Comparison of ENCODE assay signal across 16 cellular contexts in the genomic region with DNA sequence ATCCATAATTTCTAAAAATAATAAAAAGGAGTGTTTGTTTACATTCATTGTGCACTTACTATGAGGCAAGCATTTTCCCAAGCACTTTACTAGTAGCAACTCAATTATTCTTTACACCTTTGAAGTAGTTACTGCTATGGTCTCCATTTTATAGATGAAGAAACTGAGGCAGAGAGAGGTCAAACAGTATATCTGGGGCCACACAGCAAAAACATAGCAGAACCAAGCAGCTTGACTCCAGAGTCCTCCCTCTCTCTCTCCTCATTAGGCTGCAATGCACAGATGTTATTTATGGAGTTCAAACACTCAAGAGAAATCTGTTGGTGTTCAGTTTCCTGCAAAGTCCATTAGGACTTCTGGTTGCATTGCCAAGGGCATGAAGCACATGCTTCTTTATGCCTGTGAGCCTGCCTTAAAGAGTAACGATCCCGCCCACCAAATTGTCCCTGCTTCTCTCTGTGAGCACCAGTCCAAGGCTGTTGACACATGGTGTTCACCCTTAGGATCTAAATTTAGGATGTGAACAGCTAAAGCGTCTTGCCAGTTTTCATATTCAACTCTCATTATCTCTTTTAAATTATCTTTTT. TPM values are rescaled to one million over a fixed set of nuclear protein-coding genes. Genes with fewer than 3 reads are reported as not detected.
DNase-seq lines count a peak whose midpoint lies in the region; ATAC-seq and TF ChIP-seq lines count a peak whose summit lies in the region.
"Had no signal": no experiment of that assay in that cellular context is flagged by ENCODE, and none has a peak within 500 bp of the region (broad histone marks: within the 10 kb centered on the region; RNA-seq: fewer than 3 reads in every experiment).

No MANE protein-coding gene starts in this region.

- DNase-seq in DMS153 treated with DMSO at 0.1 percent for 48 hours (lab: John Stamatoyannopoulos, UW; ENCODE audit: unreplicated experiment) (peak; percentile 61), NCI-H187 treated with DMSO at 0.1 percent for 48 hours (lab: John Stamatoyannopoulos, UW) (peak; percentile 75), NCI-H524 (lab: John Stamatoyannopoulos, UW) (peak; percentile 93 to 98), heart right ventricle (peak in 1 of 2 donors; percentile 68), HuH-7 (ENCODE audit: low spot score) (no peak), GDM1 (lab: John Stamatoyannopoulos, UW) (no peak)
- no peak for DNase-seq in stimulated activated effector memory CD8-positive, alpha-beta T cell treated with anti-CD3 and anti-CD28 coated beads, Interleukin-12 subunit alpha, Interleukin-12 subunit beta, amount 100 ng/mL, for 72 hours (ENCODE audit: low spot score in 2 of 2)
- no peak for DNase-seq in stimulated activated naive B cell treated with anti-CD40 and anti-IgM and Interleukin-4, amounts not matched to agents 10 μg/mL and 1 μg/mL and 100 μg/mL, for 72 hours
- DNase-seq: CD8-positive, alpha-beta memory T cell; midbrain; occipital lobe; stomach; T-helper 9 cell had no signal

- H3K4me1 ChIP-seq in heart right ventricle: peaks cover 0 to 57% (median 17%) of the 10 kb centered on the region in 9 donors
- H3K4me1 ChIP-seq: vagina had no signal

- H3K27ac Mint-ChIP-seq in stimulated activated effector memory CD8-positive, alpha-beta T cell treated with anti-CD3 and anti-CD28 coated beads, Interleukin-12 subunit alpha, Interleukin-12 subunit beta, amount 100 ng/mL, for 72 hours: no peak overlapping the region
- H3K27ac Mint-ChIP-seq in stimulated activated naive B cell treated with anti-CD40 and anti-IgM and Interleukin-4, amounts not matched to agents 10 μg/mL and 1 μg/mL and 100 μg/mL, for 72 hours: no peak overlapping the region
- H3K27ac Mint-ChIP-seq: activated T-helper 2 cell treated with anti-CD3 and anti-CD28 coated beads, Interferon-gamma antibody, Interleukin-2, Interleukin-4, amounts not matched to agents 10 μg/mL and 5 μg/mL and 100 μg/mL, durations not matched to agents 14 hours and 24 hours and 36 hours had no signal

- WGBS in heart right ventricle, 2 donors: 10 to 23% methylated on average over 3 of the region's 3 CpGs

- TF ChIP-seq CTCF in heart right ventricle (IDR thresholded peaks at IDR 0.05): no peak

- H3K4me1 Mint-ChIP-seq in stimulated activated effector memory CD8-positive, alpha-beta T cell treated with anti-CD3 and anti-CD28 coated beads, Interleukin-12 subunit alpha, Interleukin-12 subunit beta, amount 100 ng/mL, for 72 hours: no peaks in the 10 kb centered on the region
- no peaks in the 10 kb centered on the region for H3K4me1 Mint-ChIP-seq in stimulated activated naive B cell treated with anti-CD40 and anti-IgM and Interleukin-4, amounts not matched to agents 10 μg/mL and 1 μg/mL and 100 μg/mL, for 72 hours
- H3K4me1 Mint-ChIP-seq: CD8-positive, alpha-beta memory T cell had no signal

- no peaks in the 10 kb centered on the region for H3K27me3 ChIP-seq in heart right ventricle
- H3K27me3 ChIP-seq: stomach, vagina had no signal

- H3K27ac ChIP-seq in heart right ventricle: peak overlapping the region; percentile 31 to 82 (median 74)
- H3K27ac ChIP-seq: skin epidermis, stomach, vagina had no signal

- H3K4me3 Mint-ChIP-seq in stimulated activated effector memory CD8-positive, alpha-beta T cell treated with anti-CD3 and anti-CD28 coated beads, Interleukin-12 subunit alpha, Interleukin-12 subunit beta, amount 100 ng/mL, for 72 hours: no peak overlapping the region
- no peak overlapping the region for H3K4me3 Mint-ChIP-seq in stimulated activated naive B cell treated with anti-CD40 and anti-IgM and Interleukin-4, amounts not matched to agents 10 μg/mL and 1 μg/mL and 100 μg/mL, for 72 hours
- H3K4me3 Mint-ChIP-seq: CD8-positive, alpha-beta memory T cell had no signal

- intact Hi-C loops in heart right ventricle (cut with DNase I): no loop called here

- H3K36me3 Mint-ChIP-seq in stimulated activated effector memory CD8-positive, alpha-beta T cell treated with anti-CD3 and anti-CD28 coated beads, Interleukin-12 subunit alpha, Interleukin-12 subunit beta, amount 100 ng/mL, for 72 hours: no peaks in the 10 kb centered on the region
- H3K36me3 Mint-ChIP-seq in stimulated activated naive B cell treated with anti-CD40 and anti-IgM and Interleukin-4, amounts not matched to agents 10 μg/mL and 1 μg/mL and 100 μg/mL, for 72 hours: no peaks in the 10 kb centered on the region
- H3K36me3 Mint-ChIP-seq: CD8-positive, alpha-beta memory T cell had no signal

- H3K9me3 Mint-ChIP-seq in stimulated activated effector memory CD8-positive, alpha-beta T cell treated with anti-CD3 and anti-CD28 coated beads, Interleukin-12 subunit alpha, Interleukin-12 subunit beta, amount 100 ng/mL, for 72 hours: no peaks in the 10 kb centered on the region
- no peaks in the 10 kb centered on the region for H3K9me3 Mint-ChIP-seq in stimulated activated naive B cell treated with anti-CD40 and anti-IgM and Interleukin-4, amounts not matched to agents 10 μg/mL and 1 μg/mL and 100 μg/mL, for 72 hours
- H3K9me3 Mint-ChIP-seq: activated T-helper 2 cell treated with anti-CD3 and anti-CD28 coated beads, Interferon-gamma antibody, Interleukin-2, Interleukin-4, amounts not matched to agents 10 μg/mL and 5 μg/mL and 100 μg/mL, durations not matched to agents 14 hours and 24 hours and 36 hours; CD8-positive, alpha-beta memory T cell had no signal

- no peaks in the 10 kb centered on the region for H3K36me3 ChIP-seq in heart right ventricle
- H3K36me3 ChIP-seq: stomach, vagina had no signal

- H3K9me3 ChIP-seq in heart right ventricle: no peaks in the 10 kb centered on the region
- H3K9me3 ChIP-seq: stomach, vagina had no signal

- no peaks in the 10 kb centered on the region for H3K27me3 Mint-ChIP-seq in stimulated activated naive B cell treated with anti-CD40 and anti-IgM and Interleukin-4, amounts not matched to agents 10 μg/mL and 1 μg/mL and 100 μg/mL, for 72 hours

- no peak overlapping the region for H3K4me3 ChIP-seq in heart right ventricle
- H3K4me3 ChIP-seq: skin epidermis, stomach, vagina had no signal

- peak; percentile 86 to 97 (median 92) for ATAC-seq in heart right ventricle
- ATAC-seq in stimulated activated effector memory CD8-positive, alpha-beta T cell treated with anti-CD3 and anti-CD28 coated beads, Interleukin-12 subunit alpha, Interleukin-12 subunit beta, amount 100 ng/mL, for 72 hours: no peak
- no peak for ATAC-seq in stimulated activated naive B cell treated with anti-CD40 and anti-IgM and Interleukin-4, amounts not matched to agents 10 μg/mL and 1 μg/mL and 100 μg/mL, for 72 hours (replicated peaks)

RNA-seq across cellular contexts. Expression of a gene that starts 44.0 kb away (rescaled TPM):
- total RNA-seq in heart right ventricle: 10 to 100 TPM; 53.4 to 82.4 (median 69.4) TPM
- polyA plus RNA-seq in heart right ventricle: 100 to 1,000 TPM in 1 of 2 donors, 10 to 100 TPM in 1; 24.1 to 208 TPM
- total RNA-seq: activated T-helper 2 cell treated with anti-CD3 and anti-CD28 coated beads, Interferon-gamma antibody, Interleukin-2, Interleukin-4, amounts not matched to agents 10 μg/mL and 5 μg/mL and 100 μg/mL, durations not matched to agents 14 hours and 24 hours and 36 hours had no signal

Comparison
In these comparisons a context has a peak if more than half of its experiments do, and no peak if none do; other contexts are left out.
1. DNase-seq: peak in DMS153 treated with DMSO at 0.1 percent for 48 hours (single experiment), NCI-H187 treated with DMSO at 0.1 percent for 48 hours (single experiment) and NCI-H524 (2 of 2); none in stimulated activated effector memory CD8-positive, alpha-beta T cell treated with anti-CD3 and anti-CD28 coated beads, Interleukin-12 subunit alpha, Interleukin-12 subunit beta, amount 100 ng/mL, for 72 hours (0 of 2), stimulated activated naive B cell treated with anti-CD40 and anti-IgM and Interleukin-4, amounts not matched to agents 10 μg/mL and 1 μg/mL and 100 μg/mL, for 72 hours (single experiment), HuH-7 (single experiment) and GDM1 (single experiment).
2. ATAC-seq: peak in heart right ventricle (8 of 8); none in stimulated activated effector memory CD8-positive, alpha-beta T cell treated with anti-CD3 and anti-CD28 coated beads, Interleukin-12 subunit alpha, Interleukin-12 subunit beta, amount 100 ng/mL, for 72 hours (single experiment) and stimulated activated naive B cell treated with anti-CD40 and anti-IgM and Interleukin-4, amounts not matched to agents 10 μg/mL and 1 μg/mL and 100 μg/mL, for 72 hours (0 of 2).